Comparison of ENCODE assay signal across 19 cellular contexts in the genomic region with DNA sequence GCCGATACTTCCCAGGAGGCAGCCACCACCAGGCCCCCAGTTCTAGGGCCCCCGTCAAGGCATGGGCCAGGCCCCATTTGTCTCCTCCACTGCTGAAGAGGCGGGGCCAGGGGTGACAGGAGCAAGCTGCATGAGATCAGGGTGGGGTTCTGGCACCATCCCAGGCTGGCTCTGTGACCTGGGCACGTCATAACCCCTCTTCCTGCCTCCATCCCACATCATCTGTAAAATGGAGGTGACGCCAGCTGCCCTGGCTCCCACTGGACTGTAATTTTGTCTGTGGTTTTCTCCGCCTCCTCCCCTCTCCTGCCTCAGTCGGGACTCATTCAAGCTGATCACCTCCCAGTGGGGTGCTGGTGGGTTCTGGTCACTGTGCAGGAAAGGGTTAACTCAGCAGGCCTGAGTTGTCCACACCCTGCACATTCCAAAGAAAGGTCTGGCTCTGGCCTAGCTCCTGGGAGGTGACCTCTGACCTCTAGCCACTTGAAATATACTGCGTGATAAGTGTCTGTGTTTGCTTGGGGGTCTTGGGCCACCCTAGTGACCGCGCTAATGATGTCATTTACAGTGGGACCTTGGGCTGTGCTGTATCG.
A peak's percentile ranks its signal among the peaks of the same experiment; 100 is the strongest.
DNase-seq lines count a peak whose midpoint lies in the region; ATAC-seq and TF ChIP-seq lines count a peak whose summit lies in the region.
"Had no signal": no experiment of that assay in that cellular context is flagged by ENCODE, and none has a peak within 500 bp of the region (broad histone marks: within the 10 kb centered on the region; RNA-seq: fewer than 3 reads in every experiment).

No MANE protein-coding gene starts in this region.

- dilution Hi-C loops in IMR-90 (cut with HindIII; ENCODE audit: low sequenced_read_pairs, unreplicated experiment): no loop called here

- peaks cover 18% of the 10 kb centered on the region for H3K4me1 ChIP-seq in CD4-positive, CD25-positive, alpha-beta regulatory T cell (ENCODE audit: control insufficient read depth, insufficient read depth, low read length, poor library complexity, severe bottlenecking)
- H3K4me1 ChIP-seq in IMR-90 (ENCODE audit: control insufficient read depth, insufficient read depth, low read length) (peaks cover 32% of the 10 kb centered on the region), psoas muscle (peaks cover 16% of the 10 kb centered on the region), Karpas-422 (ENCODE audit: low read length) (peaks cover 10% of the 10 kb centered on the region), mucosa of descending colon (ENCODE audit: low read depth) (peaks cover 5% of the 10 kb centered on the region)

- H3K27me3 ChIP-seq in CD4-positive, CD25-positive, alpha-beta regulatory T cell (ENCODE audit: control insufficient read depth, insufficient read depth, low read length): no peaks in the 10 kb centered on the region
- H3K27me3 ChIP-seq in IMR-90 (ENCODE audit: control insufficient read depth, insufficient read depth, low read length): no peaks in the 10 kb centered on the region
- H3K27me3 ChIP-seq in psoas muscle (ENCODE audit: insufficient read depth in 3 of 3, low read length in 2 of 3): no peaks in the 10 kb centered on the region
- H3K27me3 ChIP-seq in Karpas-422 (ENCODE audit: low read length): no peaks in the 10 kb centered on the region
- H3K27me3 ChIP-seq: suprapubic skin had no signal

- peak overlapping the region; percentile 98 for H2BK5ac ChIP-seq in IMR-90 (ENCODE audit: low read depth, low read length, poor library complexity, severe bottlenecking)

- H4K20me1 ChIP-seq in IMR-90 (ENCODE audit: insufficient read depth, low read length) (no peaks in the 10 kb centered on the region), Karpas-422 (ENCODE audit: insufficient read depth, low read depth, low read length) (no peaks in the 10 kb centered on the region)

- H3K4me2 ChIP-seq in IMR-90 (ENCODE audit: low read depth, low read length) (no peak overlapping the region), Karpas-422 (ENCODE audit: low read depth, low read length, poor library complexity, severe bottlenecking) (no peak overlapping the region)

- peak overlapping the region; percentile 96 for H3K4ac ChIP-seq in IMR-90 (ENCODE audit: low read depth, low read length)

- H4K8ac ChIP-seq in IMR-90 (ENCODE audit: low read depth in 2 of 2, low read length in 2 of 2): peak overlapping the region; percentile 97 to 98; a peak in 2 of 4 replicates

- H3K27ac ChIP-seq in CD4-positive, CD25-positive, alpha-beta regulatory T cell (ENCODE audit: insufficient read depth, low read length, poor library complexity, severe bottlenecking): no peak overlapping the region
- H3K27ac ChIP-seq in IMR-90 (ENCODE audit: insufficient read depth, low read length) (no peak overlapping the region), psoas muscle (peak overlapping the region; percentile 16), Karpas-422 (ENCODE audit: low read length) (no peak overlapping the region)

- intact Hi-C loops in IMR-90 (cut with micrococcal nuclease) (loop anchor here (10.0 kb wide), 1 partner anchor 80 kb away; no protein-coding TSS in a partner anchor), psoas muscle (cut with DNase I) (loop anchor here (5.0 to 10.0 kb wide), 2 partner anchors 190 to 283 kb away; a partner anchor contains a TSS), mucosa of descending colon (cut with DNase I, micrococcal nuclease) (loop anchor here in 1 of 2 donors (10.0 kb wide), 1 partner anchor 290 kb away; no protein-coding TSS in a partner anchor)

- CTCF ChIA-PET in IMR-90 (lab: Yijun Ruan, JAX): no interaction called here

- H3K23ac ChIP-seq in IMR-90 (ENCODE audit: low read depth, low read length): 0 out of 2 replicates have a peak overlapping the region, but pooled peaks have one; percentile 5

- in situ Hi-C loops in IMR-90 (cut with MboI; ENCODE audit: low sequenced_read_pairs): loop anchor here (5.0 kb wide), 1 partner anchor 188 kb away; a partner anchor contains a TSS

- H3K4me1 Mint-ChIP-seq in CD4-positive, CD25-positive, alpha-beta regulatory T cell: peaks cover 0 to 23% (median 9%) of the 10 kb centered on the region in 4 donors

- H3K9me3 Mint-ChIP-seq in CD4-positive, CD25-positive, alpha-beta regulatory T cell: peaks cover 0 to 3% (median under 1%) of the 10 kb centered on the region in 7 donors

- no peak for ATAC-seq in CD4-positive, CD25-positive, alpha-beta regulatory T cell (ENCODE audit: low read depth in 2 of 2)
- ATAC-seq in IMR-90 (ENCODE audit: low read depth) (no peak), psoas muscle (no peak), mucosa of descending colon (no peak)

- TF ChIP-seq POLR2A in IMR-90 (IDR thresholded peaks at IDR 0.05; ENCODE audit: low read depth, low read length): no peak

- no peak overlapping the region for H3K4me3 ChIP-seq in CD4-positive, CD25-positive, alpha-beta regulatory T cell (ENCODE audit: low read depth, low read length)
- H3K4me3 ChIP-seq in IMR-90 (ENCODE audit: insufficient read depth, low read depth, low read length) (no peak overlapping the region), fibroblast of villous mesenchyme (ENCODE audit: low read depth, low read length) (no peak overlapping the region), psoas muscle (no peak overlapping the region), Karpas-422 (ENCODE audit: low read length) (no peak overlapping the region), mucosa of descending colon (no peak overlapping the region)
- H3K4me3 ChIP-seq: suprapubic skin had no signal

- H3K9me2 ChIP-seq in Karpas-422 (replicated peaks; ENCODE audit: insufficient read depth, low read length): no peaks in the 10 kb centered on the region

- H4K5ac ChIP-seq in IMR-90 (ENCODE audit: low read depth, low read length): 0 out of 2 replicates have a peak overlapping the region, but pooled peaks have one; percentile 18

- 90% methylated on average over 7 of the region's 11 CpGs; no CpG with 5 or more reads in 1 of the 2 experiments for WGBS in IMR-90 (ENCODE audit: extremely low coverage in 2 of 2, insufficient read length in 1 of 2), 2 experiments
- 86 to 91% (median 90%) methylated on average over 11 of the region's 11 CpGs for WGBS in psoas muscle, 3 donors

- H3K36me3 ChIP-seq in CD4-positive, CD25-positive, alpha-beta regulatory T cell (ENCODE audit: control insufficient read depth, insufficient read depth, low read length): no peaks in the 10 kb centered on the region
- H3K36me3 ChIP-seq in IMR-90 (ENCODE audit: control insufficient read depth, insufficient read depth, low read length) (no peaks in the 10 kb centered on the region), psoas muscle (ENCODE audit: insufficient read depth in 1 of 2, low read depth in 1 of 2) (no peaks in the 10 kb centered on the region), Karpas-422 (ENCODE audit: insufficient read depth, low read length) (no peaks in the 10 kb centered on the region), mucosa of descending colon (ENCODE audit: low read depth) (no peaks in the 10 kb centered on the region)
- H3K36me3 ChIP-seq: suprapubic skin had no signal

- peak overlapping the region; percentile 100 for H2AK9ac ChIP-seq in IMR-90 (replicated peaks; ENCODE audit: low read depth, low read length, poor library complexity)

- BruUV-seq in IMR-90 (replicated peaks; lab: Mats Ljungman, UMichigan): no TSS peak

- H2AFZ ChIP-seq in IMR-90 (replicated peaks; ENCODE audit: low read length, poor library complexity) (peak overlapping the region; percentile 12), Karpas-422 (ENCODE audit: low read length) (no peak overlapping the region)

- peaks cover 23% of the 10 kb centered on the region for H3K9me1 ChIP-seq in IMR-90 (ENCODE audit: insufficient read depth, low read length)

- H3K79me2 ChIP-seq in Karpas-422 (ENCODE audit: low read length): no peaks in the 10 kb centered on the region

- no peaks in the 10 kb centered on the region for H3K36me3 Mint-ChIP-seq in CD4-positive, CD25-positive, alpha-beta regulatory T cell

- peak overlapping the region in 2 of 3 donors; percentile 60 to 96 for H3K27ac Mint-ChIP-seq in CD4-positive, CD25-positive, alpha-beta regulatory T cell
- H3K27ac Mint-ChIP-seq: H9 had no signal

- no peaks in the 10 kb centered on the region for H3K9me3 ChIP-seq in CD4-positive, CD25-positive, alpha-beta regulatory T cell (ENCODE audit: control insufficient read depth in 2 of 2, low read length in 2 of 2)
- H3K9me3 ChIP-seq in IMR-90 (ENCODE audit: control insufficient read depth, insufficient read depth, low read length): no peaks in the 10 kb centered on the region
- H3K9me3 ChIP-seq in psoas muscle: no peaks in the 10 kb centered on the region
- no peaks in the 10 kb centered on the region; the same call in 1 of the 2 replicates for H3K9me3 ChIP-seq in Karpas-422 (ENCODE audit: low read length)
- no peaks in the 10 kb centered on the region for H3K9me3 ChIP-seq in mucosa of descending colon
- H3K9me3 ChIP-seq: suprapubic skin had no signal

- peaks cover 5 to 30% of the 10 kb centered on the region in 2 experiments; a peak in 2 of 4 replicates for H3K79me1 ChIP-seq in IMR-90 (ENCODE audit: low read depth in 1 of 2, low read length in 2 of 2)

- H2BK120ac ChIP-seq in IMR-90 (ENCODE audit: low read depth, low read length): peak overlapping the region; percentile 99

- POLR2A ChIA-PET in IMR-90 (lab: Charles Lee; ENCODE audit: unreplicated experiment): no interaction called here

- DNase-seq in CD4-positive, CD25-positive, alpha-beta regulatory T cell: no peak
- DNase-seq in IMR-90 (no peak), fibroblast of villous mesenchyme (ENCODE audit: low read depth) (peak; percentile 64), psoas muscle (no peak), Karpas-422 (no peak), mucosa of descending colon (no peak), amygdala (lab: John Stamatoyannopoulos, UW) (no peak), anterior cingulate cortex (lab: John Stamatoyannopoulos, UW) (no peak)
- DNase-seq: activated CD4-positive, CD25-positive, alpha-beta regulatory T cell; activated effector memory CD4-positive, alpha-beta T cell treated with Interleukin-2 at 50 U/mL for 16 hours; DMS79; H9; NCI-H1092 treated with DMSO at 0.1 percent for 48 hours; NCI-H510A treated with DMSO at 0.1 percent for 48 hours; SHP77; stimulated activated CD4-positive, alpha-beta T cell treated with anti-CD3 and anti-CD28 coated beads, Interleukin-4, amount 100 ng/mL, for 1 hour had no signal

- H2BK15ac ChIP-seq in IMR-90 (ENCODE audit: low read depth, low read length): peak overlapping the region; percentile 93; the same call in 2 of the 3 replicates

- H3K14ac ChIP-seq in IMR-90 (replicated peaks; ENCODE audit: low read depth, low read length): peak overlapping the region; percentile 33; the same call in 1 of the 2 replicates

- no peak overlapping the region; the same call in 1 of the 2 replicates for H3K18ac ChIP-seq in IMR-90 (ENCODE audit: low read depth, low read length)

- no peak for TF ChIP-seq RAD21 in IMR-90 (IDR thresholded peaks at IDR 0.05; ENCODE audit: low read length)

- peak overlapping the region in 2 of 4 donors; percentile 43 to 80 for H3K4me3 Mint-ChIP-seq in CD4-positive, CD25-positive, alpha-beta regulatory T cell
- H3K4me3 Mint-ChIP-seq: CD14-positive monocyte, H9, neural crest cell had no signal

- no peak for TF ChIP-seq CTCF in IMR-90 (conservative IDR thresholded peaks at IDR 0.05; ENCODE audit: low read depth, low read length)
- no peak for TF ChIP-seq CTCF in fibroblast of villous mesenchyme (IDR thresholded peaks at IDR 0.05; ENCODE audit: insufficient read depth, low read depth, low read length)
- TF ChIP-seq CTCF in psoas muscle (IDR thresholded peaks at IDR 0.05): no peak
- TF ChIP-seq CTCF in mucosa of descending colon (IDR thresholded peaks at IDR 0.05): no peak

- H2BK20ac ChIP-seq in IMR-90 (ENCODE audit: low read depth, low read length): peak overlapping the region; percentile 69

- H3K9ac ChIP-seq in IMR-90 (ENCODE audit: low read depth, low read length) (no peak overlapping the region), Karpas-422 (ENCODE audit: low read length) (no peak overlapping the region)

- peak overlapping the region; percentile 100 for H2AK5ac ChIP-seq in IMR-90 (ENCODE audit: low read depth, low read length)

- H3K27me3 Mint-ChIP-seq in CD4-positive, CD25-positive, alpha-beta regulatory T cell: peaks cover 5% of the 10 kb centered on the region

- H3K56ac ChIP-seq in IMR-90 (ENCODE audit: extremely low read depth, insufficient read depth, low read length): no peak overlapping the region

- peak overlapping the region; percentile 100 for H4K91ac ChIP-seq in IMR-90 (ENCODE audit: insufficient read depth, low read depth, low read length)
